Comparison of ENCODE assay signal across 33 cellular contexts in genomic region chr7:33300742-33301141, GRCh38.
A peak's percentile ranks its signal among the peaks of the same experiment; 100 is the strongest.
DNase-seq lines count a peak whose midpoint lies in the region; ATAC-seq, FAIRE-seq and TF ChIP-seq lines count a peak whose summit lies in the region.
"Had no signal": no experiment of that assay in that cellular context is flagged by ENCODE, and none has a peak within 500 bp of the region (broad histone marks: within the 10 kb centered on the region; RNA-seq: fewer than 3 reads in every experiment).

No MANE protein-coding gene starts in this region.

- H3K9ac ChIP-seq in HepG2 (ENCODE audit: insufficient read depth, low read depth, low read length) (no peak overlapping the region), K562 (ENCODE audit: insufficient read depth in 1 of 2, low read depth in 2 of 2, low read length in 2 of 2) (no peak overlapping the region)
- H3K9ac ChIP-seq: BLaER1; BLaER1 treated with 17β-estradiol and CSF1 and Interleukin-3, amounts not matched to agents 10 nM and 100 nM had no signal

- TF ChIP-seq CTCF in HepG2 (CRISPR knock-in tag; IDR thresholded peaks at IDR 0.05) (no peak), right lobe of liver (IDR thresholded peaks at IDR 0.05) (no peak), K562 (IDR thresholded peaks at IDR 0.05 in 2 of 3, conservative IDR thresholded peaks at IDR 0.05 in 1 of 3; ENCODE audit: insufficient read depth in 2 of 3, low read depth in 1 of 3, low read length in 3 of 3) (no peak), upper lobe of left lung (IDR thresholded peaks at IDR 0.05) (no peak)

- H3K9me1 ChIP-seq in K562 (ENCODE audit: control insufficient read depth, insufficient read depth, low read length): no peaks in the 10 kb centered on the region

- H3K79me2 ChIP-seq in HepG2 (ENCODE audit: insufficient read depth, low read length) (no peaks in the 10 kb centered on the region), K562 (ENCODE audit: control insufficient read depth, insufficient read depth, low read length) (no peaks in the 10 kb centered on the region)

- H3K4me1 ChIP-seq in HepG2 (ENCODE audit: insufficient read depth, low read length): no peaks in the 10 kb centered on the region
- no peaks in the 10 kb centered on the region for H3K4me1 ChIP-seq in right lobe of liver
- H3K4me1 ChIP-seq in K562 (replicated peaks in 1 of 2; ENCODE audit: control insufficient read depth in 2 of 2, insufficient read depth in 2 of 2, low read length in 2 of 2): no peaks in the 10 kb centered on the region
- no peaks in the 10 kb centered on the region for H3K4me1 ChIP-seq in upper lobe of left lung
- H3K4me1 ChIP-seq: A549; BE2C; BLaER1; BLaER1 treated with 17β-estradiol and CSF1 and Interleukin-3, amounts not matched to agents 10 nM and 100 nM; Caco-2 had no signal

- H3K36me3 ChIP-seq in HepG2 (replicated peaks in 1 of 2; ENCODE audit: control insufficient read depth in 1 of 2, insufficient read depth in 2 of 2, low read length in 2 of 2) (no peaks in the 10 kb centered on the region), right lobe of liver (no peaks in the 10 kb centered on the region), K562 (ENCODE audit: control insufficient read depth, insufficient read depth, low read length) (no peaks in the 10 kb centered on the region), upper lobe of left lung (no peaks in the 10 kb centered on the region)
- H3K36me3 ChIP-seq: BE2C had no signal

- H4K20me1 ChIP-seq in HepG2 (ENCODE audit: insufficient read depth, low read length) (no peaks in the 10 kb centered on the region), K562 (replicated peaks; ENCODE audit: control insufficient read depth, insufficient read depth, low read length) (no peaks in the 10 kb centered on the region)
- H4K20me1 ChIP-seq: BLaER1; BLaER1 treated with 17β-estradiol and CSF1 and Interleukin-3, amounts not matched to agents 10 nM and 100 nM had no signal

- no peaks in the 10 kb centered on the region for H3K27me3 ChIP-seq in HepG2 (ENCODE audit: control insufficient read depth in 1 of 2, insufficient read depth in 2 of 2, low read length in 2 of 2)
- H3K27me3 ChIP-seq in right lobe of liver: no peaks in the 10 kb centered on the region
- no peaks in the 10 kb centered on the region for H3K27me3 ChIP-seq in K562 (ENCODE audit: control insufficient read depth in 2 of 2, insufficient read depth in 2 of 2, low read length in 2 of 2)
- no peaks in the 10 kb centered on the region for H3K27me3 ChIP-seq in upper lobe of left lung
- H3K27me3 ChIP-seq: BE2C; BLaER1; BLaER1 treated with 17β-estradiol and CSF1 and Interleukin-3, amounts not matched to agents 10 nM and 100 nM had no signal

- TF ChIP-seq RAD21 in HepG2 (CRISPR knock-in tag; IDR thresholded peaks at IDR 0.05): no peak
- no peak for TF ChIP-seq RAD21 in K562 (CRISPR knock-in tag; conservative IDR thresholded peaks at IDR 0.05 in 1 of 2, IDR thresholded peaks at IDR 0.05 in 1 of 2)

- DNase-seq in HepG2 (ENCODE audit: low spot score): no peak
- DNase-seq in right lobe of liver: no peak
- no peak for DNase-seq in K562 (ENCODE audit: extremely low read depth in 1 of 4, low spot score in 3 of 4)
- no peak for DNase-seq in GF-D8 (lab: John Stamatoyannopoulos, UW)
- DNase-seq in upper lobe of left lung: no peak
- DNase-seq: 8988T; ACHN; AML-193; BE2C; C1 segment of cervical spinal cord; Caco-2; Calu3; CD4-positive, alpha-beta memory T cell; CD4-positive, alpha-beta T cell; CD4-positive, CD25-positive, alpha-beta regulatory T cell; CD8-positive, alpha-beta memory T cell; CD8-positive, alpha-beta T cell; COR-L47; DMS 273 treated with DMSO at 0.1 percent for 48 hours; DMS153; DMS53; DMS79; DMS79 treated with DMSO at 0.1 percent for 48 hours; DND-41; EL had no signal

- POLR2A ChIA-PET in HepG2 (lab: Yijun Ruan, JAX) (no interaction called here), K562 (lab: Yijun Ruan, JAX) (no interaction called here)

- no peak for FAIRE-seq in HepG2 (lab: Jason Lieb, UNC)
- no peak for FAIRE-seq in K562 (lab: Jason Lieb, UNC)
- peak; percentile 72 for FAIRE-seq in islet of Langerhans (lab: Jason Lieb, UNC)
- FAIRE-seq: A204.1, A549, D721Med had no signal

- TF ChIP-seq POLR2A in HepG2 (IDR thresholded peaks at IDR 0.05; ENCODE audit: insufficient read depth in 1 of 2, low read depth in 2 of 2, low read length in 2 of 2) (no peak), right lobe of liver (IDR thresholded peaks at IDR 0.05) (no peak), K562 (conservative IDR thresholded peaks at IDR 0.05) (no peak), upper lobe of left lung (IDR thresholded peaks at IDR 0.05) (no peak)

- no TSS peak for BruUV-seq in HepG2 (replicated peaks; lab: Mats Ljungman, UMichigan)
- no TSS peak for BruUV-seq in K562 (replicated peaks; lab: Mats Ljungman, UMichigan)

- intact Hi-C loops in HepG2 (cut with micrococcal nuclease; ENCODE audit: unreplicated experiment) (no loop called here), right lobe of liver (cut with DNase I) (no loop called here), K562 (cut with micrococcal nuclease) (no loop called here)

- H3K4me3 ChIP-seq in HepG2 (replicated peaks in 1 of 3; ENCODE audit: insufficient read depth in 1 of 3, low read depth in 2 of 3, low read length in 3 of 3) (no peak overlapping the region), right lobe of liver (no peak overlapping the region), K562 (no peak overlapping the region), upper lobe of left lung (no peak overlapping the region)
- H3K4me3 ChIP-seq: A549; BLaER1; BLaER1 treated with 17β-estradiol and CSF1 and Interleukin-3, amounts not matched to agents 10 nM and 100 nM had no signal

- in situ Hi-C loops in HepG2 (cut with HindIII; ENCODE audit: extremely low pct_ligation_motif_present, low pct_unique_long_range_greater_than_20kb): no loop called here
- in situ Hi-C loops in K562 (cut with MboI): no loop called here

- no peak overlapping the region for H3K27ac ChIP-seq in HepG2 (ENCODE audit: extremely low read length, insufficient read depth, low read length)
- H3K27ac ChIP-seq in right lobe of liver: no peak overlapping the region
- H3K27ac ChIP-seq in K562 (ENCODE audit: extremely low read depth, low read depth, low read length): no peak overlapping the region
- H3K27ac ChIP-seq in upper lobe of left lung: no peak overlapping the region
- H3K27ac ChIP-seq: 22Rv1; A549; BLaER1; BLaER1 treated with 17β-estradiol and CSF1 and Interleukin-3, amounts not matched to agents 10 nM and 100 nM; C4-2B had no signal

- no peak for ATAC-seq in HepG2
- no peak for ATAC-seq in right lobe of liver
- no peak for ATAC-seq in K562
- ATAC-seq in upper lobe of left lung (ENCODE audit: low FRiP score in 2 of 2): no peak
- ATAC-seq: A549; CD8-positive, alpha-beta T cell had no signal

- CTCF ChIA-PET in HepG2 (lab: Yijun Ruan, JAX; ENCODE audit: low intra/inter-chr PET ratio, low total read pairs): no interaction called here
- CTCF ChIA-PET in K562 (lab: Yijun Ruan, JAX; ENCODE audit: low intra/inter-chr PET ratio): no interaction called here

- TF ChIP-seq EP300 in HepG2 (IDR thresholded peaks at IDR 0.05; ENCODE audit: low read depth in 2 of 2, low read length in 2 of 2) (no peak), HepG2 (CRISPR knock-in tag; IDR thresholded peaks at IDR 0.05; ENCODE audit: borderline replicate concordance) (no peak), K562 (IDR thresholded peaks at IDR 0.05; ENCODE audit: low read length) (no peak), upper lobe of left lung (IDR thresholded peaks at IDR 0.05) (no peak)

- H3K9me3 ChIP-seq in HepG2 (ENCODE audit: low read length) (peaks cover 19% of the 10 kb centered on the region), right lobe of liver (no peaks in the 10 kb centered on the region), K562 (replicated peaks; ENCODE audit: control insufficient read depth, insufficient read depth, low read depth, low read length) (no peaks in the 10 kb centered on the region), upper lobe of left lung (peaks cover 4 to 22% (median 15%) of the 10 kb centered on the region in 4 donors)
- H3K9me3 ChIP-seq: BE2C had no signal

- no peak overlapping the region for H3K4me2 ChIP-seq in HepG2 (ENCODE audit: low read depth, low read length)
- no peak overlapping the region for H3K4me2 ChIP-seq in K562 (ENCODE audit: insufficient read depth, low read length)
- H3K4me2 ChIP-seq: A549; BLaER1; BLaER1 treated with 17β-estradiol and CSF1 and Interleukin-3, amounts not matched to agents 10 nM and 100 nM had no signal

- H2AFZ ChIP-seq in HepG2 (ENCODE audit: low read length): no peak overlapping the region
- H2AFZ ChIP-seq in K562 (ENCODE audit: low read depth, low read length): no peak overlapping the region

TF ChIP-seq in HepG2, 621 proteins besides CTCF, POLR2A, EP300 and RAD21:
- TF ChIP-seq NR2F6 (IDR thresholded peaks at IDR 0.05) (no peak), NR2F6 (CRISPR knock-in tag; IDR thresholded peaks at IDR 0.05) (no peak), ZFP1 (CRISPR knock-in tag; IDR thresholded peaks at IDR 0.05) (peak; percentile 92; the same call in 1 of the 2 replicates)

TF ChIP-seq in K562, 482 proteins besides CTCF, POLR2A, EP300 and RAD21:
- TF ChIP-seq ZNF436 (CRISPR knock-in tag; IDR thresholded peaks at IDR 0.05): no peak
- TF ChIP-seq ZFP1 (CRISPR knock-in tag; IDR thresholded peaks at IDR 0.05): peak; percentile 80

Comparison
In these comparisons a context has a peak if more than half of its experiments do, and no peak if none do; other contexts are left out.
1. Of the 241 proteins assayed by ChIP-seq in both HepG2 and K562: peak only in HepG2: none; only in K562: none; in both: ZFP1; in neither: 240.